Comparison of ENCODE assay signal across 18 cellular contexts in the genomic region with DNA sequence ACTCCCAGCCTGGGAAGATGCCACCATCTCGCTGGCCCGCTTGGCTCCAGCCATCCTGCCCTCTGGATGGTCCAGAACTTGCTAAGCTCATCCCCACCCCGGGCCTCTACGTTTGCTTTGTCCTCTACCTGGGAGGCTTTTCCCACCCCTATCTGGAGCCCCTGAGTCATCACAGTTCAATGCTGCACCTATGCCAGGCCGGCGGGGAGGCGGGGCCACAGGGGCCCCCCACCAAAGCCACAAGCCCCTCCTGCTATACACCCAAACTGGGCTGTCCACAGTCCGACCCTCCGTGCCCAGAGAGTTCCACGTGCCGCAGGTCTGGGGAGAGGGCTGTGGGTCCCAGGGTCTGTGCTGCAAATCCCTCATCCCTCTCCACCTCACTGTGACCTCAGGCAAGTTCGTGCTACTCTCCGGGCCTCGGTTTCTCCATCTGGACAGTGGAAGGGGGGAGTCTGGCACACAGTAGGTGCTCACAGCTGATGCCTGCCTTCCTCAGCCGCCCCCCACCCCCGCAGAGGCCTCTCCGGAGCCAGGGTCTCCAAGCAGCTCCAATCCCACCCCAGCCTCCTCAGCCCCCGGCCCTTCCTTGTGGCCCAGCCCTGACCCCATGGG. TPM values are rescaled to one million over a fixed set of nuclear protein-coding genes. Genes with fewer than 3 reads are reported as not detected.
A peak's percentile ranks its signal among the peaks of the same experiment; 100 is the strongest.
DNase-seq lines count a peak whose midpoint lies in the region; ATAC-seq and TF ChIP-seq lines count a peak whose summit lies in the region.
"Had no signal": no experiment of that assay in that cellular context is flagged by ENCODE, and none has a peak within 500 bp of the region (broad histone marks: within the 10 kb centered on the region; RNA-seq: fewer than 3 reads in every experiment).

No MANE protein-coding gene starts in this region.

- peaks cover 0 to 21% (median 10%) of the 10 kb centered on the region in 4 donors for H3K4me1 Mint-ChIP-seq in CD4-positive, CD25-positive, alpha-beta regulatory T cell
- H3K4me1 Mint-ChIP-seq in activated B cell treated with CpG ODN at 0.5 μM for 24 hours = peaks cover 59% of the 10 kb centered on the region

- H2BK120ac ChIP-seq in mesenchymal stem cell (ENCODE audit: low read depth, low read length) = no peak overlapping the region

- 88% methylated on average over 18 of the region's 18 CpGs for WGBS in mesenchymal stem cell

- intact Hi-C loops in activated B cell treated with CpG ODN at 0.5 μM for 24 hours (cut with micrococcal nuclease) = loop anchor here (5.0 kb wide), 2 partner anchors 823 to 857 kb away; a partner anchor contains a TSS

- CTCF ChIA-PET in activated B cell treated with CpG ODN at 0.5 μM for 24 hours (lab: Charles Lee) = interaction anchor here (2.0 kb wide), 1 partner anchor 18 kb away, joined by 6 read pairs; no protein-coding TSS in a partner anchor

- H3K36me3 Mint-ChIP-seq in CD4-positive, CD25-positive, alpha-beta regulatory T cell = no peaks in the 10 kb centered on the region
- H3K36me3 Mint-ChIP-seq in activated B cell treated with CpG ODN at 0.5 μM for 24 hours (ENCODE audit: low read depth) = peaks cover 6% of the 10 kb centered on the region
- H3K36me3 Mint-ChIP-seq: naive thymus-derived CD4-positive, alpha-beta T cell had no signal

- H3K9ac ChIP-seq in BLaER1 = 0 out of 2 replicates have a peak overlapping the region, but pooled peaks have one; percentile 1
- no peak overlapping the region for H3K9ac ChIP-seq in mesenchymal stem cell (ENCODE audit: low read length)
- H3K9ac ChIP-seq: SK-N-SH had no signal

- H3K4me3 Mint-ChIP-seq in CD4-positive, CD25-positive, alpha-beta regulatory T cell = peak overlapping the region in 3 of 4 donors; percentile 13 to 54 (median 22)
- H3K4me3 Mint-ChIP-seq in activated B cell treated with CpG ODN at 0.5 μM for 24 hours = peak overlapping the region; percentile 35

- H4K8ac ChIP-seq in mesenchymal stem cell (ENCODE audit: low read length) = no peak overlapping the region

- H3K9me3 Mint-ChIP-seq in CD4-positive, CD25-positive, alpha-beta regulatory T cell = peaks cover 0 to 3% (median 0%) of the 10 kb centered on the region in 7 donors
- no peaks in the 10 kb centered on the region for H3K9me3 Mint-ChIP-seq in activated B cell treated with CpG ODN at 0.5 μM for 24 hours

- no peak for ATAC-seq in CD4-positive, CD25-positive, alpha-beta regulatory T cell (ENCODE audit: low read depth in 2 of 2)
- ATAC-seq in activated B cell treated with CpG ODN at 0.5 μM for 24 hours (ENCODE audit: low read depth) = no peak
- no peak for ATAC-seq in HG02970 (IDR thresholded peaks at IDR 0.05; ENCODE audit: low FRiP score, unreplicated experiment)
- ATAC-seq: naive thymus-derived CD4-positive, alpha-beta T cell had no signal

- peaks cover 11% of the 10 kb centered on the region for H3K27me3 Mint-ChIP-seq in CD4-positive, CD25-positive, alpha-beta regulatory T cell
- no peaks in the 10 kb centered on the region for H3K27me3 Mint-ChIP-seq in activated B cell treated with CpG ODN at 0.5 μM for 24 hours

- H2BK5ac ChIP-seq in mesenchymal stem cell (ENCODE audit: low read depth, low read length, poor library complexity, severe bottlenecking) = peak overlapping the region; percentile 37

- H4K20me1 ChIP-seq in BLaER1 = no peaks in the 10 kb centered on the region

- H3K36me3 ChIP-seq in BLaER1 (peaks cover 11% of the 10 kb centered on the region), mesenchymal stem cell (ENCODE audit: control insufficient read depth in 1 of 2, insufficient read depth in 2 of 2, low read depth in 1 of 2, low read length in 2 of 2) (peaks cover 6 to 9% of the 10 kb centered on the region in 2 experiments), BE2C (peaks cover 12% of the 10 kb centered on the region)
- H3K36me3 ChIP-seq in CD4-positive, CD25-positive, alpha-beta regulatory T cell (ENCODE audit: control insufficient read depth, insufficient read depth, low read length) = no peaks in the 10 kb centered on the region
- H3K36me3 ChIP-seq: ascending aorta, prostate gland, thoracic aorta had no signal

- H3K27ac ChIP-seq in BLaER1 (0 out of 2 replicates have a peak overlapping the region, but pooled peaks have one; percentile 2), mesenchymal stem cell (ENCODE audit: low read length, poor library complexity, severe bottlenecking) (no peak overlapping the region)
- no peak overlapping the region for H3K27ac ChIP-seq in CD4-positive, CD25-positive, alpha-beta regulatory T cell (ENCODE audit: insufficient read depth, low read length, poor library complexity, severe bottlenecking)
- H3K27ac ChIP-seq: ascending aorta, prostate gland, thoracic aorta had no signal

- no peaks in the 10 kb centered on the region for H3K9me3 ChIP-seq in BLaER1
- no peaks in the 10 kb centered on the region for H3K9me3 ChIP-seq in CD4-positive, CD25-positive, alpha-beta regulatory T cell (ENCODE audit: control insufficient read depth in 2 of 2, low read length in 2 of 2)
- H3K9me3 ChIP-seq in mesenchymal stem cell (ENCODE audit: control insufficient read depth, low read length) = no peaks in the 10 kb centered on the region
- no peaks in the 10 kb centered on the region for H3K9me3 ChIP-seq in BE2C
- H3K9me3 ChIP-seq: ascending aorta, prostate gland, SK-N-SH, thoracic aorta had no signal

- H3K4me3 ChIP-seq in BLaER1 = no peak overlapping the region
- no peak overlapping the region for H3K4me3 ChIP-seq in CD4-positive, CD25-positive, alpha-beta regulatory T cell (ENCODE audit: low read depth, low read length)
- H3K4me3 ChIP-seq in mesenchymal stem cell (ENCODE audit: insufficient read depth in 1 of 2, low read depth in 1 of 2, low read length in 2 of 2) = peak overlapping the region in 1 of 2 experiments; percentile 8
- H3K4me3 ChIP-seq in BE2C (ENCODE audit: low read depth, low read length) = no peak overlapping the region
- H3K4me3 ChIP-seq: prostate gland had no signal

- no peak overlapping the region for H3K27ac Mint-ChIP-seq in CD4-positive, CD25-positive, alpha-beta regulatory T cell
- H3K27ac Mint-ChIP-seq in activated B cell treated with CpG ODN at 0.5 μM for 24 hours = no peak overlapping the region

- peak overlapping the region; percentile 88 for H3K4me2 ChIP-seq in BLaER1
- no peak overlapping the region for H3K4me2 ChIP-seq in mesenchymal stem cell (ENCODE audit: low read length, poor library complexity, severe bottlenecking)
- H3K4me2 ChIP-seq: SK-N-SH had no signal

- no peak overlapping the region for H2AFZ ChIP-seq in mesenchymal stem cell (ENCODE audit: low read depth, low read length)

- H3K4ac ChIP-seq in mesenchymal stem cell (ENCODE audit: low read depth in 1 of 2, low read length in 2 of 2) = no peak overlapping the region

- POLR2A ChIA-PET in activated B cell treated with CpG ODN at 0.5 μM for 24 hours (lab: Charles Lee) = interaction anchor here (0.6 to 6.9 kb wide), 3 partner anchors 7 to 17 kb away, joined by 6 to 121 read pairs (median 83); no protein-coding TSS in a partner anchor

- no peak overlapping the region for H3K18ac ChIP-seq in mesenchymal stem cell (ENCODE audit: low read depth in 1 of 2, low read length in 2 of 2)

- DNase-seq in CD4-positive, CD25-positive, alpha-beta regulatory T cell = no peak
- DNase-seq in activated B cell treated with CpG ODN at 0.5 μM for 24 hours (no peak), mesenchymal stem cell (no peak), BE2C (no peak), NCI-H524 (lab: John Stamatoyannopoulos, UW) (no peak)
- DNase-seq: activated effector memory CD4-positive, alpha-beta T cell treated with anti-CD3 and anti-CD28 coated beads, Interleukin-2, amount 50 U/mL, for 16 hours; DMS79 treated with DMSO at 0.1 percent for 48 hours; islet precursor cell; MM.1S; naive thymus-derived CD4-positive, alpha-beta T cell; NCI-H345; NK-92 treated with Interleukin-12 subunit alpha and Interleukin-12 subunit beta, amount 100 ng/mL, for 24 hours; SK-N-SH had no signal

- TF ChIP-seq CTCF in activated B cell treated with CpG ODN at 0.5 μM for 24 hours (IDR thresholded peaks at IDR 0.05) = no peak
- no peak for TF ChIP-seq CTCF in BE2C (IDR thresholded peaks at IDR 0.05; ENCODE audit: low read depth, low read length)

- H3K23ac ChIP-seq in mesenchymal stem cell (ENCODE audit: low read length in 2 of 2) = no peak overlapping the region

- H3K79me1 ChIP-seq in mesenchymal stem cell (replicated peaks; ENCODE audit: low read length, poor library complexity, severe bottlenecking) = peaks cover 4% of the 10 kb centered on the region

- H4K91ac ChIP-seq in mesenchymal stem cell (ENCODE audit: low read length) = peak overlapping the region; percentile 68

- H2AK5ac ChIP-seq in mesenchymal stem cell (ENCODE audit: low read length, severe bottlenecking) = no peak overlapping the region

- H3K27me3 ChIP-seq in BLaER1 (no peaks in the 10 kb centered on the region), mesenchymal stem cell (ENCODE audit: control insufficient read depth in 1 of 2, insufficient read depth in 1 of 2, low read length in 2 of 2) (peaks cover 0 to 11% of the 10 kb centered on the region in 2 experiments), BE2C (no peaks in the 10 kb centered on the region)
- no peaks in the 10 kb centered on the region for H3K27me3 ChIP-seq in CD4-positive, CD25-positive, alpha-beta regulatory T cell (ENCODE audit: control insufficient read depth, insufficient read depth, low read length)
- H3K27me3 ChIP-seq: ascending aorta had no signal

- H3K4me1 ChIP-seq in BLaER1 (peaks cover 68% of the 10 kb centered on the region), mesenchymal stem cell (ENCODE audit: control insufficient read depth, insufficient read depth, low read depth, low read length) (peaks cover 34% of the 10 kb centered on the region), BE2C (no peaks in the 10 kb centered on the region)
- H3K4me1 ChIP-seq in CD4-positive, CD25-positive, alpha-beta regulatory T cell (ENCODE audit: control insufficient read depth, insufficient read depth, low read length, poor library complexity, severe bottlenecking) = peaks cover 21% of the 10 kb centered on the region

- H2BK12ac ChIP-seq in mesenchymal stem cell (ENCODE audit: low read length in 2 of 2) = no peak overlapping the region

- no peak overlapping the region for H2BK15ac ChIP-seq in mesenchymal stem cell (ENCODE audit: low read depth, poor library complexity, severe bottlenecking)

- no peak overlapping the region for H3K14ac ChIP-seq in mesenchymal stem cell (ENCODE audit: low read length in 2 of 2)

RNA-seq across cellular contexts. Expression of a gene that starts 1.9 kb away (rescaled TPM):
- 56.5 TPM for total RNA-seq in CD4-positive, CD25-positive, alpha-beta regulatory T cell
- 1 to 10 TPM; 3.4 to 7.5 (median 3.6) TPM for polyA plus RNA-seq in CD4-positive, CD25-positive, alpha-beta regulatory T cell
- total RNA-seq in activated B cell treated with CpG ODN at 0.5 μM for 24 hours = 139 and 143 TPM in 2 replicates
- polyA plus RNA-seq in mesenchymal stem cell (2013, experiment 1 of 2) = 108 TPM
- 111 TPM for polyA plus RNA-seq in mesenchymal stem cell (2013, experiment 2 of 2)
- 120 TPM for polyA plus RNA-seq in BE2C (2012; ENCODE audit: insufficient read depth, insufficient read length, low read depth)

RNA-seq across cellular contexts. Expression of a gene that starts 49.0 kb away (rescaled TPM):
- 126 TPM for total RNA-seq in CD4-positive, CD25-positive, alpha-beta regulatory T cell
- polyA plus RNA-seq in CD4-positive, CD25-positive, alpha-beta regulatory T cell = 100 to 1,000 TPM; 574 to 819 (median 585) TPM
- total RNA-seq in activated B cell treated with CpG ODN at 0.5 μM for 24 hours = 117 and 141 TPM in 2 replicates
- polyA plus RNA-seq in mesenchymal stem cell (2013, experiment 1 of 2) = 214 TPM
- 220 TPM for polyA plus RNA-seq in mesenchymal stem cell (2013, experiment 2 of 2)
- polyA plus RNA-seq in BE2C (2012; ENCODE audit: insufficient read depth, insufficient read length, low read depth) = 445 TPM
